In the genomic region with DNA sequence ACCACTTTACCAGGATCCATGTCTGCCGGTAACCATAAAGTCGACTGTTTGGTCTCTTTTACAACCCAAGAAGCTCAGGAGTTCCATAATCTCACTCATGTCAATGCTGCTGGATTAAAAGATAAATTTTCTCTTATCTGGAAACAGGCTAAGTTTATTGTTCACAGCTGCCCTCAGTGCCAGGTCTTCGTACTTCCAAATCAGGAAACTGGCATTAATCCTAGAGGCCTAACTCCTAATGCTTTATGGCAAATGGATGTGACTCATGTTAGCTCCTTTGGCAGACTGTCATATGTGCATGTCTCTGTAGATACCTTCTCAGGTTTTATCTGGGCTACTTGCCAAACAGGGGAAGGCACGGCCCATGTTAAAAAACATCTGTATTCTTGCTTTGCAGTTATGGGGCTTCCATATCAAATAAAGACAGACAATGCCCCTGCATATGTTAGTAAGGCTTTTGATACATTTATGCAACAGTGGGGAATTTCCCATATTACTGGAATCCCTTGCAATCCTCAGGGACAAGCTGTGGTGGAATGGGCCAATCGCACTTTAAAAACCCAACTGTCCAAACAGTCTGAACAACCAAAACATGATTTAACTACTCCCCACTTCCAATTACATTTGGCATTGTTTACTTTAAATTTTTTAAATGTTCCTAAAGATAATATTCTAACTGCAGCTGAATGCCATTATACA, we compare ENCODE assay signal across 8 cellular contexts.
DNase-seq lines count a peak whose midpoint lies in the region; ATAC-seq and TF ChIP-seq lines count a peak whose summit lies in the region.
"Not testable (repeated sequence)": the region's sequence is repeated elsewhere in the genome, so short reads cannot be mapped to it uniquely, and the experiment has no call there.

No MANE protein-coding gene starts in this region.

- not testable (repeated sequence) for TF ChIP-seq EP300 in Ishikawa (IDR thresholded peaks at IDR 0.05; ENCODE audit: borderline replicate concordance)

- intact Hi-C loops in left colon (cut with DNase I, micrococcal nuclease) = not testable (repeated sequence)

- not testable (repeated sequence) for H3K27ac ChIP-seq in RWPE1

- H3K27me3 ChIP-seq in skeletal muscle satellite cell (ENCODE audit: control insufficient read depth, insufficient read depth, low read length) = not testable (repeated sequence)

- CTCF ChIA-PET in RWPE1 (lab: Yijun Ruan, JAX) = interaction anchor here (0.6 kb wide), 1 partner anchor 203 kb away, joined by 3 read pairs; no protein-coding TSS in a partner anchor

- H3K4me1 ChIP-seq in skeletal muscle satellite cell (ENCODE audit: control insufficient read depth, insufficient read depth, low read length) = peaks cover 25% of the 10 kb centered on the region

- not testable (repeated sequence) for ATAC-seq in left colon

- TF ChIP-seq CTCF in RWPE1 (conservative IDR thresholded peaks at IDR 0.05; ENCODE audit: low read depth) = not testable (repeated sequence)

- not testable (repeated sequence) for TF ChIP-seq RAD21 in Ishikawa (IDR thresholded peaks at IDR 0.05; ENCODE audit: low read depth)

- peak; percentile 60 for DNase-seq in A172 (ENCODE audit: low spot score)
- peak; percentile 56 for DNase-seq in EL
- DNase-seq in RWPE1 (ENCODE audit: low spot score) = peak; percentile 24
- peak; percentile 63 for DNase-seq in brain pericyte (ENCODE audit: low read depth, low spot score)
- DNase-seq in fibroblast of gingiva (ENCODE audit: low read depth) = peak; percentile 93
- peak; percentile 24 to 49 for DNase-seq in left colon

- POLR2A ChIA-PET in RWPE1 (lab: Yijun Ruan, JAX; ENCODE audit: low non-redundant PET) = not testable (repeated sequence)

- not testable (repeated sequence) for H3K4me3 ChIP-seq in skeletal muscle satellite cell (ENCODE audit: low read length)

- H3K9ac ChIP-seq in skeletal muscle satellite cell (ENCODE audit: low read depth, low read length) = not testable (repeated sequence)

- H3K9me3 ChIP-seq in skeletal muscle satellite cell (replicated peaks; ENCODE audit: low read length) = not testable (repeated sequence)

- H3K36me3 ChIP-seq in skeletal muscle satellite cell (ENCODE audit: insufficient read depth, low read length) = not testable (repeated sequence)

- peak overlapping the region; percentile 8 for H3K4me2 ChIP-seq in skeletal muscle satellite cell (ENCODE audit: low read length)

TF ChIP-seq in Ishikawa, 13 proteins besides CTCF, POLR2A, EP300 and RAD21:
- 0 out of 2 replicates have a peak, but pooled peaks have one; percentile 34 for TF ChIP-seq NFIC (IDR thresholded peaks at IDR 0.05)

Comparison
In these comparisons a context has a peak if more than half of its experiments do, and no peak if none do; other contexts are left out.
1. DNase-seq: peak in every context shown above with its lines; median percentile 93 in fibroblast of gingiva; 63 in brain pericyte; 60 in A172; 56 in EL; 36 in left colon; 24 in RWPE1.